ENCODE assay signal across 16 cellular contexts in genomic region chr14:106652494-106652893, GRCh38.
DNase-seq lines count a peak whose midpoint lies in the region; ATAC-seq and TF ChIP-seq lines count a peak whose summit lies in the region.
"Had no signal": no experiment of that assay in that cellular context is flagged by ENCODE, and none has a peak within 500 bp of the region (broad histone marks: within the 10 kb centered on the region; RNA-seq: fewer than 3 reads in every experiment).

No MANE protein-coding gene starts in this region.

- H3K4me2 ChIP-seq in Loucy (ENCODE audit: low read depth, low read length, poor library complexity, severe bottlenecking), result no peak overlapping the region

- peak; percentile 36; the same call in 1 of the 2 replicates for TF ChIP-seq CTCF in Loucy (conservative IDR thresholded peaks at IDR 0.05; ENCODE audit: low read length)

- peaks cover 1% of the 10 kb centered on the region for H3K4me1 ChIP-seq in Loucy (ENCODE audit: insufficient read depth, low read length, poor library complexity, severe bottlenecking)

- H3K9me3 ChIP-seq in Loucy (ENCODE audit: insufficient read depth, low read depth, low read length), result peaks cover 13% of the 10 kb centered on the region; the same call in 1 of the 2 replicates

- ATAC-seq in GM21367 (IDR thresholded peaks at IDR 0.05; ENCODE audit: unreplicated experiment), result peak; percentile 52
- no peak for ATAC-seq in HG03571 (IDR thresholded peaks at IDR 0.05; ENCODE audit: unreplicated experiment)
- ATAC-seq: CD8-positive, alpha-beta T cell; Panc1 had no signal

- H3K79me2 ChIP-seq in Loucy (ENCODE audit: insufficient read depth, low read length), result no peaks in the 10 kb centered on the region

- H3K27me3 ChIP-seq in Loucy (ENCODE audit: insufficient read depth, low read length, poor library complexity, severe bottlenecking), result no peaks in the 10 kb centered on the region

- H4K20me1 ChIP-seq in Loucy (ENCODE audit: insufficient read depth, low read length, poor library complexity, severe bottlenecking), result no peaks in the 10 kb centered on the region

- no peaks in the 10 kb centered on the region for H3K36me3 ChIP-seq in Loucy (ENCODE audit: insufficient read depth, low read length)

- H3K4me3 ChIP-seq in Loucy (ENCODE audit: low read length, poor library complexity, severe bottlenecking), result no peak overlapping the region
- H3K4me3 ChIP-seq: skin epidermis had no signal

- H3F3A ChIP-seq in Loucy (ENCODE audit: low read depth), result no peaks in the 10 kb centered on the region

- DNase-seq in NCI-H526 (lab: John Stamatoyannopoulos, UW) (peak; percentile 10 to 65), NCI-H526 treated with DMSO at 0.1 percent for 48 hours (lab: John Stamatoyannopoulos, UW) (no peak), myocyte (ENCODE audit: low read depth) (peak; percentile 22), NCI-H748 (lab: John Stamatoyannopoulos, UW; ENCODE audit: unreplicated experiment) (no peak), midbrain (lab: John Stamatoyannopoulos, UW) (no peak)
- DNase-seq: CD8-positive, alpha-beta T cell; islet precursor cell; MM.1S; NCI-H446; nucleus accumbens; T-helper 1 cell had no signal

- H2AFZ ChIP-seq in Loucy (ENCODE audit: low read length), result no peak overlapping the region; the same call in 1 of the 2 replicates

- H3K9ac ChIP-seq in Loucy (ENCODE audit: low read depth, low read length, poor library complexity, severe bottlenecking), result no peak overlapping the region

- no peaks in the 10 kb centered on the region for H3K9me2 ChIP-seq in Loucy (replicated peaks; ENCODE audit: low read depth, low read length)

Comparison
In these comparisons a context has a peak if more than half of its experiments do, and no peak if none do; other contexts are left out.
1. DNase-seq: peak in NCI-H526 (2 of 2) and myocyte (single experiment); none in NCI-H526 treated with DMSO at 0.1 percent for 48 hours (single experiment), NCI-H748 (single experiment) and midbrain (single experiment).